In the genomic region with DNA sequence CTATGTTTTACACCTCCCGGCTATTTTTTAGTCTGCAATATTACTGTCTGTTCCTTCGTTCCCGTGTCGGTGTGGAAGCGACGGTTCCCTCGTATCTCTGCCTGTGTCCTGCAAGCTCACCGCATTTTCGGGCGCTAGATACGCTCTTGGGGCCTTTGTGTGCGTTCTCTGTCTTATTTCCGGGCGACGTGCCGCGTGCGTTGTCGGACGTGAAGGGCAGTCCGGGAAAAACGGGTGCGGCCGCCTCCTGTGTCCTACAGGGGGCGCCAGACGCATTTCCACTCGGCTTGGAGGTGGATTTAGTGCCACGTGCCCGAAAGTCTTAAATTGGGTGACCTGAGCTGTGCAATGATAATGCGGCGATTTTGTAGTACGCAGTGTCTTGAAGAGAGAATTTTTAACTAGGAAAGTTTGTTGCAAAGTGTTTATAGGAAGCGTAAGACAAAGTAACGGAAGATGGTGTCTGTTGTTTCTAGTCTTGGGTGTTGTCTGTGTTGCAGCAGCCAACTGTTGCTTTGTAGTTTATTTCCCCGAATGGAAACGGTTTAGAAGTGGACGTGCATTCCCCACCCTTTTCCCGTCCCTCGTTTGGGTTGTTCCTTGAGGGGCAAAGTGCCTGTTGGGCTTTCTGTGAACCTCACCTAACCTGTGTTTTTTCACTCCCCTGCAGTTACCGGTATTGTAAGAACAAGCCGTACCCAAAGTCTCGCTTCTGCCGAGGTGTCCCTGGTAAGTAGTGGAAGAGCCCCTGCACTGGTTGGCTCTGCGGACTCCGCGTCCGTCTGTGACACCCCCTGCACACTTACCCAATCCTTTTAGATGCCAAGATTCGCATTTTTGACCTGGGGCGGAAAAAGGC, we compare ENCODE assay signal across 1 cellular context.
TF ChIP-seq lines count a peak whose summit lies in the region.

No MANE protein-coding gene starts in this region.

TF ChIP-seq in HCT116, 20 proteins besides CTCF, POLR2A, EP300 and RAD21 (continued from another document):
- TF ChIP-seq, protein P1, sequence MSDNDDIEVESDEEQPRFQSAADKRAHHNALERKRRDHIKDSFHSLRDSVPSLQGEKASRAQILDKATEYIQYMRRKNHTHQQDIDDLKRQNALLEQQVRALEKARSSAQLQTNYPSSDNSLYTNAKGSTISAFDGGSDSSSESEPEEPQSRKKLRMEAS (IDR thresholded peaks at IDR 0.05), result no peak
- TF ChIP-seq ZNF274 (IDR thresholded peaks at IDR 0.05; ENCODE audit: low read depth, low read length) (no peak), SP1 (IDR thresholded peaks at IDR 0.05; ENCODE audit: low read depth) (no peak), TCF7L2 (IDR thresholded peaks at IDR 0.05; ENCODE audit: borderline replicate concordance, extremely low read depth, insufficient read depth, insufficient read length) (no peak)
- TF ChIP-seq, protein P2, sequence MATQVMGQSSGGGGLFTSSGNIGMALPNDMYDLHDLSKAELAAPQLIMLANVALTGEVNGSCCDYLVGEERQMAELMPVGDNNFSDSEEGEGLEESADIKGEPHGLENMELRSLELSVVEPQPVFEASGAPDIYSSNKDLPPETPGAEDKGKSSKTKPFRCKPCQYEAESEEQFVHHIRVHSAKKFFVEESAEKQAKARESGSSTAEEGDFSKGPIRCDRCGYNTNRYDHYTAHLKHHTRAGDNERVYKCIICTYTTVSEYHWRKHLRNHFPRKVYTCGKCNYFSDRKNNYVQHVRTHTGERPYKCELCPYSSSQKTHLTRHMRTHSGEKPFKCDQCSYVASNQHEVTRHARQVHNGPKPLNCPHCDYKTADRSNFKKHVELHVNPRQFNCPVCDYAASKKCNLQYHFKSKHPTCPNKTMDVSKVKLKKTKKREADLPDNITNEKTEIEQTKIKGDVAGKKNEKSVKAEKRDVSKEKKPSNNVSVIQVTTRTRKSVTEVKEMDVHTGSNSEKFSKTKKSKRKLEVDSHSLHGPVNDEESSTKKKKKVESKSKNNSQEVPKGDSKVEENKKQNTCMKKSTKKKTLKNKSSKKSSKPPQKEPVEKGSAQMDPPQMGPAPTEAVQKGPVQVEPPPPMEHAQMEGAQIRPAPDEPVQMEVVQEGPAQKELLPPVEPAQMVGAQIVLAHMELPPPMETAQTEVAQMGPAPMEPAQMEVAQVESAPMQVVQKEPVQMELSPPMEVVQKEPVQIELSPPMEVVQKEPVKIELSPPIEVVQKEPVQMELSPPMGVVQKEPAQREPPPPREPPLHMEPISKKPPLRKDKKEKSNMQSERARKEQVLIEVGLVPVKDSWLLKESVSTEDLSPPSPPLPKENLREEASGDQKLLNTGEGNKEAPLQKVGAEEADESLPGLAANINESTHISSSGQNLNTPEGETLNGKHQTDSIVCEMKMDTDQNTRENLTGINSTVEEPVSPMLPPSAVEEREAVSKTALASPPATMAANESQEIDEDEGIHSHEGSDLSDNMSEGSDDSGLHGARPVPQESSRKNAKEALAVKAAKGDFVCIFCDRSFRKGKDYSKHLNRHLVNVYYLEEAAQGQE (IDR thresholded peaks at IDR 0.05; ENCODE audit: low read depth), result no peak
TF ChIP-seq in HCT116: peak in this region for 0.
